Comparison of ENCODE assay signal across 8 cellular contexts in genomic region chr3:50088725-50089602, GRCh38. TPM values are rescaled to one million over a fixed set of nuclear protein-coding genes. Genes with fewer than 3 reads are reported as not detected.
DNase-seq lines count a peak whose midpoint lies in the region; ATAC-seq and TF ChIP-seq lines count a peak whose summit lies in the region.

Gene RBM5, plus strand, starts transcription at chr3:50088919. Its CDS starts 1,516 bp downstream, at chr3:50090435.

- peak within 1 kb of the TSS; percentile 97 for H3K4me3 ChIP-seq in BJ (ENCODE audit: low read depth, low read length)

- ATAC-seq in GM19324 (IDR thresholded peaks at IDR 0.05; ENCODE audit: low FRiP score, unreplicated experiment) (peak; percentile 94), HG03520 (IDR thresholded peaks at IDR 0.05; ENCODE audit: unreplicated experiment) (peak; percentile 96), left lobe of liver (peak; percentile 99)

- intact Hi-C loops in dendritic cell treated with granulocyte-macrophage colony-stimulating factor and Interleukin-4, amounts not matched to agents 40 ng/mL and 50 ng/mL, for 4 days (cut with micrococcal nuclease): no loop called here

- peaks cover 2% of the 10 kb centered on the region for H3K27me3 Mint-ChIP-seq in dendritic cell treated with granulocyte-macrophage colony-stimulating factor and Interleukin-4, amounts not matched to agents 40 ng/mL and 50 ng/mL, for 4 days

- peak within 1 kb of the TSS; percentile 97 for H3K27ac Mint-ChIP-seq in dendritic cell treated with granulocyte-macrophage colony-stimulating factor and Interleukin-4, amounts not matched to agents 40 ng/mL and 50 ng/mL, for 4 days

- H3K4me1 Mint-ChIP-seq in dendritic cell treated with granulocyte-macrophage colony-stimulating factor and Interleukin-4, amounts not matched to agents 40 ng/mL and 50 ng/mL, for 4 days (ENCODE audit: low read depth): peaks cover 16% of the 10 kb centered on the region

- no peaks in the 10 kb centered on the region for H3K27me3 ChIP-seq in BJ (ENCODE audit: control insufficient read depth, insufficient read depth, low read length)

- no peak for TF ChIP-seq CTCF in BJ (IDR thresholded peaks at IDR 0.05; ENCODE audit: insufficient read depth, low read depth, low read length)

- H3K4me3 Mint-ChIP-seq in dendritic cell treated with granulocyte-macrophage colony-stimulating factor and Interleukin-4, amounts not matched to agents 40 ng/mL and 50 ng/mL, for 4 days: peak within 1 kb of the TSS; percentile 91

- peaks cover 49% of the 10 kb centered on the region for H3K36me3 Mint-ChIP-seq in dendritic cell treated with granulocyte-macrophage colony-stimulating factor and Interleukin-4, amounts not matched to agents 40 ng/mL and 50 ng/mL, for 4 days (ENCODE audit: low read depth)

- H3K9me3 Mint-ChIP-seq in dendritic cell treated with granulocyte-macrophage colony-stimulating factor and Interleukin-4, amounts not matched to agents 40 ng/mL and 50 ng/mL, for 4 days: no peaks in the 10 kb centered on the region

- POLR2A ChIA-PET in BJ (lab: Charles Lee): interaction anchor here (0.5 kb wide), 1 partner anchor 8 kb away, joined by 5 read pairs; no protein-coding TSS in a partner anchor

- CTCF ChIA-PET in BJ (lab: Yijun Ruan, JAX): interaction anchor here (1.0 to 2.2 kb wide), 5 partner anchors 9 to 286 kb away, joined by 3 to 6 read pairs (median 5); no protein-coding TSS in a partner anchor

- peaks cover 14% of the 10 kb centered on the region for H3K36me3 ChIP-seq in BJ (ENCODE audit: control insufficient read depth, insufficient read depth, low read length)

- DNase-seq in BJ (ENCODE audit: low read depth) (peak; percentile 51), NCI-H748 treated with DMSO at 0.1 percent for 48 hours (lab: John Stamatoyannopoulos, UW) (peak; percentile 58), left lobe of liver (ENCODE audit: low spot score) (peak; percentile 91)
- peak; percentile 76 to 91 for DNase-seq in activated CD4-positive, alpha-beta T cell treated with anti-CD3 and anti-CD28 coated beads, Interleukin-2, amount 50 U/mL, for 24 hours (ENCODE audit: low read depth in 1 of 2, low spot score in 1 of 2)
- DNase-seq in stimulated activated CD4-positive, alpha-beta T cell treated with anti-CD3 and anti-CD28 coated beads, Interleukin-2, amount 100 ng/mL, for 4 hours (ENCODE audit: low read depth): peak; percentile 85

RNA-seq across cellular contexts. Expression of gene RBM5, which starts in this region (rescaled TPM):
- 171 and 205 TPM in 2 replicates for polyA plus RNA-seq in BJ (2011; rRNA removed)
- polyA minus RNA-seq in BJ (2011; rRNA and poly(A)+ RNA removed): 128 and 160 TPM in 2 replicates
- total RNA-seq in left lobe of liver: 50.9 TPM

Comparison
In these comparisons a context has a peak if more than half of its experiments do, and no peak if none do; other contexts are left out.
1. Peak in every context shown above with its lines: DNase-seq, ATAC-seq and H3K4me3 ChIP-seq.